8 cellular contexts compared by ENCODE assay signal in genomic region chr1:183634429-183635065, GRCh38. TPM values are rescaled to one million over a fixed set of nuclear protein-coding genes. Genes with fewer than 3 reads are reported as not detected.
DNase-seq lines count a peak whose midpoint lies in the region; ATAC-seq and TF ChIP-seq lines count a peak whose summit lies in the region.

No MANE protein-coding gene starts in this region.

- POLR2A ChIA-PET in SK-N-SH (lab: Yijun Ruan, JAX) = no interaction called here
- POLR2A ChIA-PET in WTC11 (lab: Charles Lee) = interaction anchor here (0.7 kb wide), 3 partner anchors 37 to 940 kb away, joined by 3 to 10 read pairs (median 8); no protein-coding TSS in a partner anchor

- H2AFZ ChIP-seq in SK-N-SH (ENCODE audit: low read depth) = no peak overlapping the region

- ATAC-seq in SK-N-SH treated with all-trans-retinoic acid at 6 μM for 48 hours = no peak
- no peak for ATAC-seq in WTC11

- H3K36me3 ChIP-seq in SK-N-SH (replicated peaks in 1 of 2; ENCODE audit: control insufficient read depth in 1 of 2, insufficient read depth in 2 of 2, low read length in 1 of 2) (peaks cover 32 to 38% of the 10 kb centered on the region in 2 experiments), iPS-18a (ENCODE audit: control insufficient read depth, low read depth, low read length) (peaks cover 14% of the 10 kb centered on the region), suprapubic skin (peaks cover 10% of the 10 kb centered on the region)

- H3K27me3 ChIP-seq in SK-N-SH (ENCODE audit: insufficient read depth) (no peaks in the 10 kb centered on the region), iPS-18a (ENCODE audit: control insufficient read depth, insufficient read depth, low read length) (peaks cover 11% of the 10 kb centered on the region), suprapubic skin (no peaks in the 10 kb centered on the region)

- H4K20me1 ChIP-seq in SK-N-SH (ENCODE audit: insufficient read depth) = peaks cover 45% of the 10 kb centered on the region

- no peaks in the 10 kb centered on the region for H3K9me2 ChIP-seq in SK-N-SH

- H3K4me1 ChIP-seq in SK-N-SH (ENCODE audit: control insufficient read depth in 1 of 2, insufficient read depth in 2 of 2, low read depth in 1 of 2, low read length in 1 of 2) (peaks cover 13 to 32% of the 10 kb centered on the region in 2 experiments; a peak in 3 of 4 replicates), iPS-18a (ENCODE audit: control insufficient read depth, low read depth, low read length) (peaks cover 32% of the 10 kb centered on the region), suprapubic skin (peaks cover 63% of the 10 kb centered on the region)

- no peak for DNase-seq in SK-N-SH
- no peak for DNase-seq in WTC11 (ENCODE audit: low spot score)
- DNase-seq in suprapubic skin (ENCODE audit: low spot score in 2 of 2) = no peak
- no peak for DNase-seq in stimulated activated CD4-positive, alpha-beta T cell treated with anti-CD3 and anti-CD28 coated beads, Interleukin-12 subunit alpha, Interleukin-12 subunit beta, amount 100 ng/mL, for 4 hours
- DNase-seq in activated effector memory CD4-positive, alpha-beta T cell treated with Interleukin-2 at 50 U/mL for 16 hours = no peak
- DNase-seq in G401 (ENCODE audit: low spot score) = no peak

- peaks cover 15% of the 10 kb centered on the region for H3K27me3 Mint-ChIP-seq in WTC11 (ENCODE audit: low read depth)

- under 1% methylated on average over 10 of the region's 10 CpGs for WGBS in SK-N-SH (ENCODE audit: low lambda C conversion rate)
- WGBS in suprapubic skin = under 1% methylated on average over 10 of the region's 10 CpGs

- TF ChIP-seq RAD21 in SK-N-SH (IDR thresholded peaks at IDR 0.05; ENCODE audit: low read length) = no peak

- H3K79me2 ChIP-seq in SK-N-SH (ENCODE audit: insufficient read depth) = peaks cover 78% of the 10 kb centered on the region

- no peaks in the 10 kb centered on the region for H3K9me3 Mint-ChIP-seq in WTC11

- in situ Hi-C loops in G401 (cut with HindIII; ENCODE audit: low sequenced_read_pairs) = no loop called here

- H3K27ac Mint-ChIP-seq in WTC11 = no peak overlapping the region

- H3K27ac ChIP-seq in SK-N-SH (ENCODE audit: low read depth in 2 of 2, low read length in 1 of 2) (peak overlapping the region; percentile 82 to 94), iPS-18a (ENCODE audit: low read length) (no peak overlapping the region), suprapubic skin (peak overlapping the region; percentile 94)

- peaks cover 11% of the 10 kb centered on the region for H3K36me3 Mint-ChIP-seq in WTC11

- no peak for TF ChIP-seq POLR2A in suprapubic skin (IDR thresholded peaks at IDR 0.05)

- H3K9me3 ChIP-seq in SK-N-SH = no peaks in the 10 kb centered on the region
- no peaks in the 10 kb centered on the region for H3K9me3 ChIP-seq in iPS-18a (ENCODE audit: control insufficient read depth, low read depth, low read length)
- no peaks in the 10 kb centered on the region for H3K9me3 ChIP-seq in suprapubic skin

- H3F3A ChIP-seq in SK-N-SH (replicated peaks; ENCODE audit: insufficient read depth) = peaks cover 24% of the 10 kb centered on the region

- CTCF ChIA-PET in SK-N-SH (lab: Yijun Ruan, JAX) (interaction anchor here (0.6 to 2.7 kb wide), 30 partner anchors 9 to 1459 kb away, joined by 3 to 20 read pairs (median 4); partner anchors contain the start of genes RGL1 and TSEN15), WTC11 (lab: Charles Lee) (interaction anchor here (0.6 to 3.3 kb wide), 5 partner anchors 50 to 353 kb away, joined by 3 to 13 read pairs (median 6); no protein-coding TSS in a partner anchor)

- H3K9ac ChIP-seq in SK-N-SH (peak overlapping the region; percentile 91), iPS-18a (ENCODE audit: low read length) (peak overlapping the region; percentile 67)

- TF ChIP-seq CTCF in SK-N-SH (IDR thresholded peaks at IDR 0.05) = no peak
- no peak for TF ChIP-seq CTCF in WTC11 (IDR thresholded peaks at IDR 0.05)
- no peak for TF ChIP-seq CTCF in suprapubic skin (IDR thresholded peaks at IDR 0.05)

- H3K4me3 Mint-ChIP-seq in WTC11 = peak overlapping the region; percentile 98

- H3K4me3 ChIP-seq in SK-N-SH (ENCODE audit: low read depth in 2 of 2, low read length in 1 of 2) (peak overlapping the region; percentile 85 to 92), iPS-18a (ENCODE audit: low read length) (peak overlapping the region; percentile 74), suprapubic skin (peak overlapping the region; percentile 79)

- H3K4me1 Mint-ChIP-seq in WTC11 = peaks cover 36% of the 10 kb centered on the region

- peak overlapping the region; percentile 83 for H3K4me2 ChIP-seq in SK-N-SH

- no peak for TF ChIP-seq EP300 in SK-N-SH (IDR thresholded peaks at IDR 0.05; ENCODE audit: borderline replicate concordance in 1 of 2, low read depth in 1 of 2, low read length in 1 of 2)
- no peak for TF ChIP-seq EP300 in suprapubic skin (IDR thresholded peaks at IDR 0.05)

TF ChIP-seq in SK-N-SH, 30 proteins besides CTCF, POLR2A, EP300 and RAD21:
- 0 out of 2 replicates have a peak, but pooled peaks have one; percentile 2 for TF ChIP-seq JUND (IDR thresholded peaks at IDR 0.05)
- no peak for TF ChIP-seq GABPA (IDR thresholded peaks at IDR 0.05; ENCODE audit: low read depth)
- no peak for TF ChIP-seq RCOR1 (IDR thresholded peaks at IDR 0.05; ENCODE audit: low read length)
- no peak for TF ChIP-seq YY1 (IDR thresholded peaks at IDR 0.05; ENCODE audit: low read depth)
- no peak for TF ChIP-seq SMC3 (IDR thresholded peaks at IDR 0.05; ENCODE audit: low read depth, low read length)
TF ChIP-seq in SK-N-SH: peak in this region for 1.

TF ChIP-seq in SK-N-SH treated with all-trans-retinoic acid at 6 μM for 48 hours, 23 proteins besides CTCF, POLR2A, EP300 and RAD21 (continues in another document):
- no peak for TF ChIP-seq GLIS3 (CRISPR knock-in tag; IDR thresholded peaks at IDR 0.05)
- TF ChIP-seq TOX (CRISPR knock-in tag; IDR thresholded peaks at IDR 0.05; ENCODE audit: borderline replicate concordance) = no peak
- no peak for TF ChIP-seq ARNTL (CRISPR knock-in tag; IDR thresholded peaks at IDR 0.05; ENCODE audit: borderline replicate concordance, low read depth)
- TF ChIP-seq ZFP3 (CRISPR knock-in tag; IDR thresholded peaks at IDR 0.05) = no peak
- no peak for TF ChIP-seq CREB5 (CRISPR knock-in tag; IDR thresholded peaks at IDR 0.05; ENCODE audit: low read depth)
- TF ChIP-seq CSDC2 (CRISPR knock-in tag; IDR thresholded peaks at IDR 0.05) = no peak
- TF ChIP-seq TCF4 (CRISPR knock-in tag; IDR thresholded peaks at IDR 0.05; ENCODE audit: borderline replicate concordance) = no peak

TF ChIP-seq in WTC11, 78 proteins besides CTCF, POLR2A, EP300 and RAD21 (continues in another document):
- TF ChIP-seq JUN (CRISPR knock-in tag; IDR thresholded peaks at IDR 0.05) (no peak), HMGA2 (CRISPR knock-in tag; IDR thresholded peaks at IDR 0.05) (no peak), NR3C1 (CRISPR knock-in tag; conservative IDR thresholded peaks at IDR 0.05; ENCODE audit: low read depth) (no peak), ESRRA (CRISPR knock-in tag; IDR thresholded peaks at IDR 0.05; ENCODE audit: borderline replicate concordance) (no peak), SP1 (CRISPR knock-in tag; conservative IDR thresholded peaks at IDR 0.05) (no peak), ZBTB43 (CRISPR knock-in tag; IDR thresholded peaks at IDR 0.05) (no peak), SOX15 (CRISPR knock-in tag; IDR thresholded peaks at IDR 0.05) (no peak), ZNF423 (CRISPR knock-in tag; IDR thresholded peaks at IDR 0.05) (no peak)
- TF ChIP-seq, protein P1, sequence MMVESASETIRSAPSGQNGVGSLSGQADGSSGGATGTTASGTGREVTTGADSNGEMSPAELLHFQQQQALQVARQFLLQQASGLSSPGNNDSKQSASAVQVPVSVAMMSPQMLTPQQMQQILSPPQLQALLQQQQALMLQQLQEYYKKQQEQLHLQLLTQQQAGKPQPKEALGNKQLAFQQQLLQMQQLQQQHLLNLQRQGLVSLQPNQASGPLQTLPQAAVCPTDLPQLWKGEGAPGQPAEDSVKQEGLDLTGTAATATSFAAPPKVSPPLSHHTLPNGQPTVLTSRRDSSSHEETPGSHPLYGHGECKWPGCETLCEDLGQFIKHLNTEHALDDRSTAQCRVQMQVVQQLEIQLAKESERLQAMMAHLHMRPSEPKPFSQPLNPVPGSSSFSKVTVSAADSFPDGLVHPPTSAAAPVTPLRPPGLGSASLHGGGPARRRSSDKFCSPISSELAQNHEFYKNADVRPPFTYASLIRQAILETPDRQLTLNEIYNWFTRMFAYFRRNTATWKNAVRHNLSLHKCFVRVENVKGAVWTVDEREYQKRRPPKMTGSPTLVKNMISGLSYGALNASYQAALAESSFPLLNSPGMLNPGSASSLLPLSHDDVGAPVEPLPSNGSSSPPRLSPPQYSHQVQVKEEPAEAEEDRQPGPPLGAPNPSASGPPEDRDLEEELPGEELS (CRISPR knock-in tag; IDR thresholded peaks at IDR 0.05) = no peak

RNA-seq across cellular contexts. Expression of gene ARPC5, which starts 1.0 kb away (rescaled TPM):
- polyA plus RNA-seq in SK-N-SH (2012; rRNA removed) = 66.8 and 97.6 TPM in 2 replicates
- 112 and 139 TPM in 2 replicates for polyA plus RNA-seq in SK-N-SH (2012; cell fraction: cytosol; rRNA removed)
- 20.6 and 46.8 TPM in 2 replicates for polyA plus RNA-seq in SK-N-SH (2012; cell fraction: nucleus; rRNA removed)
- total RNA-seq in WTC11 (2021) = 51.7 to 60.9 TPM (median 56.8 TPM) in 3 replicates
- 10 to 100 TPM; 45.1 to 66.9 (median 52.5) TPM for total RNA-seq in suprapubic skin
- 81.4 and 155 TPM in 2 replicates for total RNA-seq in G401 (2014; rRNA removed; shearing (Covaris generic))

RNA-seq across cellular contexts. Expression of gene APOBEC4, which starts 18.6 kb away (rescaled TPM):
- not detected in 2 replicates for polyA plus RNA-seq in SK-N-SH (2012; rRNA removed)
- not detected in 2 replicates for polyA plus RNA-seq in SK-N-SH (2012; cell fraction: cytosol; rRNA removed)
- polyA plus RNA-seq in SK-N-SH (2012; cell fraction: nucleus; rRNA removed) = not detected in 2 replicates
- total RNA-seq in WTC11 (2021) = not detected in 3 replicates
- total RNA-seq in suprapubic skin = not detected
- total RNA-seq in G401 (2014; rRNA removed; shearing (Covaris generic)) = not detected in 2 replicates

RNA-seq across cellular contexts. Expression of gene NCF2, which starts 44.3 kb away (rescaled TPM):
- polyA plus RNA-seq in SK-N-SH (2012; rRNA removed) = 2.0 and 6.0 TPM in 2 replicates
- 2.7 and 2.8 TPM in 2 replicates for polyA plus RNA-seq in SK-N-SH (2012; cell fraction: cytosol; rRNA removed)
- 2.1 and 3.1 TPM in 2 replicates for polyA plus RNA-seq in SK-N-SH (2012; cell fraction: nucleus; rRNA removed)
- total RNA-seq in WTC11 (2021) (0.25 to 0.52 TPM (median 0.41 TPM) in 3 replicates), suprapubic skin (10 to 100 TPM; 16.9 to 48.3 (median 33.9) TPM)
- not detected in 2 replicates for total RNA-seq in G401 (2014; rRNA removed; shearing (Covaris generic))

Comparison
In these comparisons a context has a peak if more than half of its experiments do, and no peak if none do; other contexts are left out.
1. RNA of gene NCF2, which starts 44.3 kb away (total RNA-seq): 16.9 to 48.3 TPM in suprapubic skin; 0.25 to 0.52 TPM in WTC11 and not detected in G401; every median in the first group is over 10 times any median in the second.
2. Peak in every context shown above with its lines, with median percentiles within 50 percentile points of each other: H3K4me3 ChIP-seq.